In genomic region chr22:49789289-49790141, GRCh38 we compare ENCODE assay signal across 8 cellular contexts. TPM values are rescaled to one million over a fixed set of nuclear protein-coding genes. Genes with fewer than 3 reads are reported as not detected.
DNase-seq lines count a peak whose midpoint lies in the region; FAIRE-seq and TF ChIP-seq lines count a peak whose summit lies in the region.

No MANE protein-coding gene starts in this region.

- H3K27ac Mint-ChIP-seq in activated naive CD8-positive, alpha-beta T cell: peak overlapping the region; percentile 81

- no peak for TF ChIP-seq CTCF in kidney (IDR thresholded peaks at IDR 0.05; ENCODE audit: borderline replicate concordance, extremely low read depth, insufficient read depth)

- H3K36me3 ChIP-seq in kidney (ENCODE audit: control insufficient read depth in 1 of 2, insufficient read depth in 2 of 2, low read length in 2 of 2) (peaks cover 30 to 37% of the 10 kb centered on the region in 2 donors), subcutaneous abdominal adipose tissue (ENCODE audit: control insufficient read depth in 5 of 5, insufficient read depth in 5 of 5, low read length in 5 of 5) (peaks cover 0 to 72% (median 62%) of the 10 kb centered on the region in 5 donors)

- H3K4me1 ChIP-seq in kidney (ENCODE audit: control insufficient read depth in 1 of 2, insufficient read depth in 1 of 2, low read depth in 1 of 2, low read length in 2 of 2): peaks cover 5 to 19% of the 10 kb centered on the region in 2 donors
- peaks cover 16 to 44% (median 38%) of the 10 kb centered on the region in 5 donors for H3K4me1 ChIP-seq in subcutaneous abdominal adipose tissue (ENCODE audit: control insufficient read depth in 5 of 5, insufficient read depth in 5 of 5, low read length in 5 of 5)

- intact Hi-C loops in kidney (cut with DNase I): no loop called here

- no peak overlapping the region for H3K9ac ChIP-seq in kidney (ENCODE audit: low read length in 2 of 2)
- H3K9ac ChIP-seq in subcutaneous abdominal adipose tissue (ENCODE audit: low read length in 5 of 5): peak overlapping the region in 2 of 5 donors; percentile 69 to 71

- H3K36me3 Mint-ChIP-seq in activated naive CD8-positive, alpha-beta T cell: peaks cover 2% of the 10 kb centered on the region

- H3K27me3 Mint-ChIP-seq in activated naive CD8-positive, alpha-beta T cell: no peaks in the 10 kb centered on the region

- peaks cover 38% of the 10 kb centered on the region for H3K4me1 Mint-ChIP-seq in activated naive CD8-positive, alpha-beta T cell (ENCODE audit: low read depth)

- H3K4me3 ChIP-seq in kidney (ENCODE audit: low read length in 2 of 2): no peak overlapping the region
- peak overlapping the region; percentile 2 to 50 (median 41) for H3K4me3 ChIP-seq in subcutaneous abdominal adipose tissue (ENCODE audit: low read depth in 1 of 5, low read length in 5 of 5)

- H3K9me3 Mint-ChIP-seq in activated naive CD8-positive, alpha-beta T cell (ENCODE audit: low read depth): no peaks in the 10 kb centered on the region

- no peaks in the 10 kb centered on the region for H3K9me3 ChIP-seq in kidney (ENCODE audit: control insufficient read depth in 1 of 2, low read length in 2 of 2)
- no peaks in the 10 kb centered on the region for H3K9me3 ChIP-seq in subcutaneous abdominal adipose tissue (ENCODE audit: control insufficient read depth in 5 of 5, low read length in 5 of 5)

- peak overlapping the region; percentile 81 for H3K4me3 Mint-ChIP-seq in activated naive CD8-positive, alpha-beta T cell

- DNase-seq in NOMO-1 (lab: John Stamatoyannopoulos, UW; ENCODE audit: unreplicated experiment in 2 of 2) (peak; percentile 74), kidney (peak; percentile 79), NCI-H2196 treated with DMSO at 0.1 percent for 48 hours (lab: John Stamatoyannopoulos, UW; ENCODE audit: unreplicated experiment) (no peak), NCI-H69 (lab: John Stamatoyannopoulos, UW) (no peak), frontal cortex (ENCODE audit: low spot score in 2 of 2) (no peak), NCI-H524 treated with DMSO at 0.1 percent for 48 hours (lab: John Stamatoyannopoulos, UW) (no peak)

- FAIRE-seq in kidney (lab: Jason Lieb, UNC) (no peak), frontal cortex (lab: Jason Lieb, UNC) (no peak)

- H3K27ac ChIP-seq in kidney (ENCODE audit: low read depth in 2 of 2, low read length in 2 of 2): peak overlapping the region in 1 of 2 donors; percentile 75
- peak overlapping the region; percentile 69 for H3K27ac ChIP-seq in subcutaneous abdominal adipose tissue (ENCODE audit: low read depth, low read length)

- no peaks in the 10 kb centered on the region for H3K27me3 ChIP-seq in subcutaneous abdominal adipose tissue (ENCODE audit: control insufficient read depth in 5 of 5, insufficient read depth in 4 of 5, low read length in 5 of 5)

RNA-seq across cellular contexts. Expression of gene BRD1, which starts 38.2 kb away (rescaled TPM):
- 40.5 TPM for total RNA-seq in kidney
- polyA plus RNA-seq in kidney (ENCODE audit: insufficient read depth, low read depth, low replicate concordance): 8.1 TPM
- total RNA-seq in frontal cortex: 50.1 TPM

Comparison
In these comparisons a context has a peak if more than half of its experiments do, and no peak if none do; other contexts are left out.
1. DNase-seq: peak in NOMO-1 (2 of 2) and kidney (single experiment); none in NCI-H2196 treated with DMSO at 0.1 percent for 48 hours (single experiment), NCI-H69 (single experiment), frontal cortex (0 of 2) and NCI-H524 treated with DMSO at 0.1 percent for 48 hours (single experiment).
2. H3K4me3 ChIP-seq: peak in subcutaneous abdominal adipose tissue (5 of 5); none in kidney (0 of 2).